ENCODE assay signal across 17 cellular contexts in genomic region chr5:21802100-21802499, GRCh38.
DNase-seq lines count a peak whose midpoint lies in the region; ATAC-seq, FAIRE-seq and TF ChIP-seq lines count a peak whose summit lies in the region.
"Had no signal": no experiment of that assay in that cellular context is flagged by ENCODE, and none has a peak within 500 bp of the region (broad histone marks: within the 10 kb centered on the region; RNA-seq: fewer than 3 reads in every experiment).

No MANE protein-coding gene starts in this region.

- no peak overlapping the region for H2BK20ac ChIP-seq in IMR-90 (ENCODE audit: low read depth, low read length)

- H2AK5ac ChIP-seq in IMR-90 (ENCODE audit: low read depth, low read length) (no peak overlapping the region), trophoblast cell (ENCODE audit: low read length) (no peak overlapping the region)

- H3K9ac ChIP-seq in IMR-90 (ENCODE audit: low read depth, low read length) (no peak overlapping the region), trophoblast cell (ENCODE audit: low read length) (no peak overlapping the region)
- H3K9ac ChIP-seq: BLaER1 had no signal

- no peak for ATAC-seq in GM23338
- no peak for ATAC-seq in IMR-90 (ENCODE audit: low read depth)
- ATAC-seq in GM19328 (IDR thresholded peaks at IDR 0.05; ENCODE audit: unreplicated experiment): no peak

- H3K9me3 ChIP-seq in IMR-90 (ENCODE audit: control insufficient read depth, insufficient read depth, low read length) (no peaks in the 10 kb centered on the region), trophoblast cell (ENCODE audit: insufficient read depth, low read depth, low read length) (peaks cover 2% of the 10 kb centered on the region)
- H3K9me3 ChIP-seq: BE2C, BLaER1 had no signal

- H2AK9ac ChIP-seq in IMR-90 (replicated peaks; ENCODE audit: low read depth, low read length, poor library complexity): no peak overlapping the region

- intact Hi-C loops in IMR-90 (cut with micrococcal nuclease): no loop called here

- H3K9me3 Mint-ChIP-seq in GM23338: no peaks in the 10 kb centered on the region

- H4K91ac ChIP-seq in IMR-90 (ENCODE audit: insufficient read depth, low read depth, low read length) (no peak overlapping the region), trophoblast cell (ENCODE audit: low read depth, low read length) (no peak overlapping the region)

- H3K56ac ChIP-seq in IMR-90 (ENCODE audit: extremely low read depth, insufficient read depth, low read length): no peak overlapping the region

- no peaks in the 10 kb centered on the region for H3K36me3 ChIP-seq in GM23338 (ENCODE audit: insufficient read depth)
- no peaks in the 10 kb centered on the region for H3K36me3 ChIP-seq in IMR-90 (ENCODE audit: control insufficient read depth, insufficient read depth, low read length)
- no peaks in the 10 kb centered on the region for H3K36me3 ChIP-seq in trophoblast cell (ENCODE audit: control insufficient read depth in 1 of 2, insufficient read depth in 2 of 2, low read length in 2 of 2)
- H3K36me3 ChIP-seq: BE2C, BLaER1 had no signal

- in situ Hi-C loops in IMR-90 (cut with MboI; ENCODE audit: low sequenced_read_pairs): loop anchor here (10.0 kb wide), 1 partner anchor 337 kb away; no protein-coding TSS in a partner anchor

- H3K23ac ChIP-seq in IMR-90 (ENCODE audit: low read depth, low read length) (no peak overlapping the region), trophoblast cell (ENCODE audit: low read length) (no peak overlapping the region)

- no peak for DNase-seq in GM23338 (ENCODE audit: low spot score)
- no peak for DNase-seq in IMR-90
- DNase-seq in trophoblast cell: no peak
- no peak for DNase-seq in activated CD8-positive, alpha-beta memory T cell treated with anti-CD3 and anti-CD28 coated beads, Interleukin-2, amount 50 U/mL, for 4 hours
- DNase-seq in D721Med (ENCODE audit: insufficient read length, low spot score): no peak
- DNase-seq: 8988T; BE2C; C1 segment of cervical spinal cord; CD4-positive, alpha-beta memory T cell; CD4-positive, CD25-positive, alpha-beta regulatory T cell; CD8-positive, alpha-beta memory T cell had no signal

- H3K79me1 ChIP-seq in IMR-90 (ENCODE audit: low read depth in 1 of 2, low read length in 2 of 2) (no peaks in the 10 kb centered on the region), trophoblast cell (ENCODE audit: low read length) (no peaks in the 10 kb centered on the region)

- FAIRE-seq in D721Med (lab: Jason Lieb, UNC): no peak
- FAIRE-seq: G401.6, GM12891, GM19239 had no signal

- no TSS peak for BruUV-seq in IMR-90 (replicated peaks; lab: Mats Ljungman, UMichigan)

- H3K79me2 ChIP-seq in GM23338 (replicated peaks; ENCODE audit: insufficient read depth): no peaks in the 10 kb centered on the region
- H3K79me2 ChIP-seq in trophoblast cell (ENCODE audit: control insufficient read depth, insufficient read depth, low read length, poor library complexity): no peaks in the 10 kb centered on the region

- H4K5ac ChIP-seq in IMR-90 (ENCODE audit: low read depth, low read length): no peak overlapping the region

- H3K27me3 Mint-ChIP-seq in GM23338 (ENCODE audit: insufficient read depth, low read depth, poor library complexity): peaks cover 1% of the 10 kb centered on the region
- H3K27me3 Mint-ChIP-seq: CD4-positive, alpha-beta memory T cell; CD4-positive, CD25-positive, alpha-beta regulatory T cell; CD8-positive, alpha-beta memory T cell had no signal

- H3K4ac ChIP-seq in IMR-90 (ENCODE audit: low read depth, low read length) (no peak overlapping the region), trophoblast cell (ENCODE audit: low read depth, low read length) (no peak overlapping the region)

- POLR2A ChIA-PET in IMR-90 (lab: Charles Lee; ENCODE audit: unreplicated experiment): no interaction called here

- H2BK12ac ChIP-seq in trophoblast cell (ENCODE audit: low read length): peak overlapping the region; percentile 58

- no peak for TF ChIP-seq POLR2A in IMR-90 (IDR thresholded peaks at IDR 0.05; ENCODE audit: low read depth, low read length)

- H3K4me1 ChIP-seq in GM23338 (ENCODE audit: insufficient read depth) (no peaks in the 10 kb centered on the region), IMR-90 (ENCODE audit: control insufficient read depth, insufficient read depth, low read length) (peaks cover under 1% of the 10 kb centered on the region), trophoblast cell (ENCODE audit: control insufficient read depth in 1 of 2, insufficient read depth in 2 of 2, low read length in 2 of 2) (peaks cover 0 to 1% of the 10 kb centered on the region in 2 experiments)
- H3K4me1 ChIP-seq: BE2C, BLaER1 had no signal

- no peak overlapping the region for H3K4me3 ChIP-seq in GM23338
- no peak overlapping the region for H3K4me3 ChIP-seq in IMR-90 (ENCODE audit: insufficient read depth, low read depth, low read length)
- H3K4me3 ChIP-seq in trophoblast cell (ENCODE audit: low read depth, low read length): no peak overlapping the region
- H3K4me3 ChIP-seq: BLaER1 had no signal

- no peak overlapping the region for H3K18ac ChIP-seq in IMR-90 (ENCODE audit: low read depth, low read length)
- no peak overlapping the region for H3K18ac ChIP-seq in trophoblast cell (ENCODE audit: low read length)

- no peak overlapping the region for H3K14ac ChIP-seq in IMR-90 (replicated peaks; ENCODE audit: low read depth, low read length)
- H3K14ac ChIP-seq in trophoblast cell (ENCODE audit: low read length): no peak overlapping the region

- H4K20me1 ChIP-seq in GM23338 (replicated peaks; ENCODE audit: insufficient read depth) (no peaks in the 10 kb centered on the region), IMR-90 (ENCODE audit: insufficient read depth, low read length) (no peaks in the 10 kb centered on the region)
- H4K20me1 ChIP-seq: BLaER1 had no signal

- H3K4me1 Mint-ChIP-seq in GM23338: peaks cover 4% of the 10 kb centered on the region; the same call in 2 of the 3 replicates
- H3K4me1 Mint-ChIP-seq: CD4-positive, alpha-beta memory T cell; CD4-positive, CD25-positive, alpha-beta regulatory T cell; CD8-positive, alpha-beta memory T cell had no signal

- H4K8ac ChIP-seq in IMR-90 (ENCODE audit: low read depth in 2 of 2, low read length in 2 of 2) (no peak overlapping the region), trophoblast cell (ENCODE audit: low read depth, low read length) (no peak overlapping the region)

- H3K27ac Mint-ChIP-seq in GM23338: no peak overlapping the region
- H3K27ac Mint-ChIP-seq: CD14-positive monocyte; CD4-positive, alpha-beta memory T cell; CD4-positive, CD25-positive, alpha-beta regulatory T cell; CD8-positive, alpha-beta memory T cell had no signal

- H3K9me2 ChIP-seq in GM23338 (ENCODE audit: insufficient read depth): no peaks in the 10 kb centered on the region

- WGBS in IMR-90 (ENCODE audit: extremely low coverage in 2 of 2, insufficient read length in 1 of 2), 2 experiments: 90% methylated on average over 2 of the region's 10 CpGs; no CpG with 5 or more reads in 1 of the 2 experiments
- WGBS in trophoblast cell (ENCODE audit: extremely low coverage, insufficient coverage, insufficient read length): no CpG with 5 or more reads among the region's 10 CpGs

- no peaks in the 10 kb centered on the region for H3K36me3 Mint-ChIP-seq in GM23338 (ENCODE audit: low read depth)
- H3K36me3 Mint-ChIP-seq: CD14-positive monocyte; CD4-positive, alpha-beta memory T cell; CD4-positive, CD25-positive, alpha-beta regulatory T cell; CD8-positive, alpha-beta memory T cell had no signal

- CTCF ChIA-PET in IMR-90 (lab: Yijun Ruan, JAX): interaction anchor here (1.0 kb wide), 1 partner anchor 343 kb away, joined by 3 read pairs; no protein-coding TSS in a partner anchor

- TF ChIP-seq CTCF in GM23338 (conservative IDR thresholded peaks at IDR 0.05; ENCODE audit: low read depth in 2 of 2): no peak
- no peak for TF ChIP-seq CTCF in IMR-90 (conservative IDR thresholded peaks at IDR 0.05; ENCODE audit: low read depth, low read length)
- TF ChIP-seq CTCF in D721Med (IDR thresholded peaks at IDR 0.05; ENCODE audit: insufficient read depth, missing control alignments): no peak

- H2AFZ ChIP-seq in GM23338 (peak overlapping the region; percentile 83; the same call in 1 of the 2 replicates), IMR-90 (replicated peaks; ENCODE audit: low read length, poor library complexity) (peak overlapping the region; percentile 19), trophoblast cell (ENCODE audit: insufficient read depth, low read length, poor library complexity) (no peak overlapping the region)

- H2BK120ac ChIP-seq in IMR-90 (ENCODE audit: low read depth, low read length) (no peak overlapping the region), trophoblast cell (ENCODE audit: insufficient read depth, low read length, poor library complexity) (no peak overlapping the region)

- no peak overlapping the region for H3K27ac ChIP-seq in GM23338 (ENCODE audit: low read depth)
- no peak overlapping the region for H3K27ac ChIP-seq in IMR-90 (ENCODE audit: insufficient read depth, low read length)
- no peak overlapping the region for H3K27ac ChIP-seq in trophoblast cell (ENCODE audit: low read depth, low read length)
- H3K27ac ChIP-seq: BLaER1 had no signal

- no peak for TF ChIP-seq RAD21 in IMR-90 (IDR thresholded peaks at IDR 0.05; ENCODE audit: low read length)

- no peak overlapping the region for H4K12ac ChIP-seq in trophoblast cell (ENCODE audit: low read depth, low read length)

- no peaks in the 10 kb centered on the region for H3K9me1 ChIP-seq in IMR-90 (ENCODE audit: insufficient read depth, low read length)

- H2BK5ac ChIP-seq in IMR-90 (ENCODE audit: low read depth, low read length, poor library complexity, severe bottlenecking): no peak overlapping the region
- H2BK5ac ChIP-seq in trophoblast cell (ENCODE audit: low read depth, low read length, poor library complexity): no peak overlapping the region

- H3K4me3 Mint-ChIP-seq in GM23338: no peak overlapping the region
- H3K4me3 Mint-ChIP-seq: CD14-positive monocyte; CD4-positive, alpha-beta memory T cell; CD4-positive, CD25-positive, alpha-beta regulatory T cell; CD8-positive, alpha-beta memory T cell had no signal

- dilution Hi-C loops in IMR-90 (cut with HindIII; ENCODE audit: low sequenced_read_pairs, unreplicated experiment): no loop called here

- no peaks in the 10 kb centered on the region for H3F3A ChIP-seq in GM23338 (replicated peaks; ENCODE audit: low read depth)

- H3K27me3 ChIP-seq in GM23338 (ENCODE audit: insufficient read depth): no peaks in the 10 kb centered on the region
- no peaks in the 10 kb centered on the region for H3K27me3 ChIP-seq in IMR-90 (ENCODE audit: control insufficient read depth, insufficient read depth, low read length)
- no peaks in the 10 kb centered on the region for H3K27me3 ChIP-seq in trophoblast cell (ENCODE audit: insufficient read depth, low read length)
- H3K27me3 ChIP-seq: BE2C, BLaER1 had no signal

- no peak overlapping the region for H3K4me2 ChIP-seq in GM23338
- no peak overlapping the region for H3K4me2 ChIP-seq in IMR-90 (ENCODE audit: low read depth, low read length)
- H3K4me2 ChIP-seq in trophoblast cell (ENCODE audit: low read length): no peak overlapping the region
- H3K4me2 ChIP-seq: BLaER1 had no signal

- no peak overlapping the region for H2BK15ac ChIP-seq in IMR-90 (ENCODE audit: low read depth, low read length)

TF ChIP-seq in GM23338, 12 proteins besides CTCF, POLR2A, EP300 and RAD21 (continues in another document):
- no peak for TF ChIP-seq POLR2AphosphoS5 (IDR thresholded peaks at IDR 0.05; ENCODE audit: low read depth)
- TF ChIP-seq STAT1 (IDR thresholded peaks at IDR 0.05; ENCODE audit: unreplicated experiment): no peak

TF ChIP-seq in IMR-90, 13 proteins besides CTCF, POLR2A, EP300 and RAD21 (continues in another document):
- no peak for TF ChIP-seq CEBPB (IDR thresholded peaks at IDR 0.05; ENCODE audit: low read depth, low read length)
